24 cellular contexts compared by ENCODE assay signal in the genomic region with DNA sequence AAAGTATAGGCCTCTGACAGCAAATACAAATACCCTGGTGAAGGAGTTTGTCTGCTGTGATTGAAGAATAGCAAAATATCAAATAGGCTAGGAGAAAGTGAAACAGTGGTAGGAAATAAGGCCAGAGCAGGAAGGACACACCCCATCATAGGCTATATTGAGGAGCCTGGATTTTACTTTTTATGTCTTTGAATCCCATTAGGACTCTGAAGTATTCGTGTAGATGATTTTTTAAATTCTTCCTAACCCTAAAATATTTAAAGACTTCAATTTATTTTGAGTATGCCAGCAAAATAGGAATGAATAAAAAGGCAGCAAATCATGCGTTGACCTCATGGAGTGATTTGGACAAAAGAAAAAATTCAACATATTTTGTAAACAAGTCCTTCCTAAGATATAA.
DNase-seq lines count a peak whose midpoint lies in the region; ATAC-seq, FAIRE-seq and TF ChIP-seq lines count a peak whose summit lies in the region.
"Had no signal": no experiment of that assay in that cellular context is flagged by ENCODE, and none has a peak within 500 bp of the region (broad histone marks: within the 10 kb centered on the region; RNA-seq: fewer than 3 reads in every experiment).

No MANE protein-coding gene starts in this region.

- H3K27me3 Mint-ChIP-seq in nephron progenitor cell (ENCODE audit: low read depth, poor library complexity) = no peaks in the 10 kb centered on the region
- H3K27me3 Mint-ChIP-seq: CD4-positive, alpha-beta T cell had no signal

- no peaks in the 10 kb centered on the region; the same call in 1 of the 2 replicates for H3K9me3 ChIP-seq in HepG2 (ENCODE audit: low read length)
- H3K9me3 ChIP-seq: Peyer's patch had no signal

- no peaks in the 10 kb centered on the region for H3K27me3 ChIP-seq in HepG2 (ENCODE audit: control insufficient read depth in 1 of 2, insufficient read depth in 2 of 2, low read length in 2 of 2)
- H3K27me3 ChIP-seq: BLaER1 treated with 17β-estradiol and CSF1 and Interleukin-3, amounts not matched to agents 10 nM and 100 nM; Peyer's patch had no signal

- no peak overlapping the region for H3K9ac ChIP-seq in HepG2 (ENCODE audit: insufficient read depth, low read depth, low read length)
- H3K9ac ChIP-seq: BLaER1 treated with 17β-estradiol and CSF1 and Interleukin-3, amounts not matched to agents 10 nM and 100 nM had no signal

- TF ChIP-seq EP300 in HepG2 (IDR thresholded peaks at IDR 0.05; ENCODE audit: low read depth in 2 of 2, low read length in 2 of 2) = no peak
- no peak for TF ChIP-seq EP300 in HepG2 (CRISPR knock-in tag; IDR thresholded peaks at IDR 0.05; ENCODE audit: borderline replicate concordance)

- no peak for TF ChIP-seq RAD21 in HepG2 (CRISPR knock-in tag; IDR thresholded peaks at IDR 0.05)

- no peak for FAIRE-seq in HepG2 (lab: Jason Lieb, UNC)
- FAIRE-seq: D721Med, G401.6, GM12892, H54 had no signal

- no peaks in the 10 kb centered on the region for H3K36me3 Mint-ChIP-seq in nephron progenitor cell (ENCODE audit: low read depth)

- no peak overlapping the region for H3K4me3 ChIP-seq in HepG2 (replicated peaks in 1 of 3; ENCODE audit: insufficient read depth in 1 of 3, low read depth in 2 of 3, low read length in 3 of 3)
- H3K4me3 ChIP-seq: BLaER1 treated with 17β-estradiol and CSF1 and Interleukin-3, amounts not matched to agents 10 nM and 100 nM; Peyer's patch had no signal

- intact Hi-C loops in HepG2 (cut with micrococcal nuclease; ENCODE audit: unreplicated experiment) = no loop called here

- no TSS peak for BruUV-seq in HepG2 (replicated peaks; lab: Mats Ljungman, UMichigan)

- H3K4me3 Mint-ChIP-seq in nephron progenitor cell = no peak overlapping the region
- H3K4me3 Mint-ChIP-seq: CD4-positive, alpha-beta T cell had no signal

- DNase-seq in AG08395 (ENCODE audit: low spot score) (peak; percentile 18), GM04503 (ENCODE audit: low read depth) (peak; percentile 53), astrocyte of the hippocampus (ENCODE audit: low read depth, low spot score) (peak; percentile 43), nephron progenitor cell (no peak), HepG2 (ENCODE audit: low spot score) (no peak), NCI-H1694 treated with DMSO at 0.1 percent for 48 hours (lab: John Stamatoyannopoulos, UW) (no peak), activated gamma-delta T cell treated with Interleukin-2 at 50 U/mL for 16 hours (no peak), HuH-7 (ENCODE audit: low spot score) (no peak)
- DNase-seq: CD4-positive, alpha-beta T cell; KBM-7; MV-4-11; NCI-H1105; NCI-H146; NCI-H2029 treated with DMSO at 0.1 percent for 48 hours; NCI-H446 treated with DMSO at 0.1 percent for 48 hours; OCI-M1; Peyer's patch; SHP77 treated with DMSO at 0.1 percent for 48 hours had no signal

- no peaks in the 10 kb centered on the region for H3K9me3 Mint-ChIP-seq in nephron progenitor cell
- H3K9me3 Mint-ChIP-seq: CD4-positive, alpha-beta T cell had no signal

- 1% methylated on average over 2 of the region's 2 CpGs for WGBS in HepG2 (ENCODE audit: low lambda C conversion rate)

- H3K4me2 ChIP-seq in HepG2 (ENCODE audit: low read depth, low read length) = no peak overlapping the region
- H3K4me2 ChIP-seq: BLaER1 treated with 17β-estradiol and CSF1 and Interleukin-3, amounts not matched to agents 10 nM and 100 nM had no signal

- H2AFZ ChIP-seq in HepG2 (ENCODE audit: low read length) = no peak overlapping the region

- H3K4me1 Mint-ChIP-seq in nephron progenitor cell = no peaks in the 10 kb centered on the region

- POLR2A ChIA-PET in HepG2 (lab: Yijun Ruan, JAX) = no interaction called here

- in situ Hi-C loops in HepG2 (cut with HindIII; ENCODE audit: extremely low pct_ligation_motif_present, low pct_unique_long_range_greater_than_20kb) = no loop called here

- ATAC-seq in HepG2 = no peak

- H3K27ac ChIP-seq in HepG2 (ENCODE audit: extremely low read length, insufficient read depth, low read length) = no peak overlapping the region
- H3K27ac ChIP-seq: 22Rv1; BLaER1 treated with 17β-estradiol and CSF1 and Interleukin-3, amounts not matched to agents 10 nM and 100 nM; Peyer's patch had no signal

- no peak for TF ChIP-seq POLR2A in HepG2 (IDR thresholded peaks at IDR 0.05; ENCODE audit: insufficient read depth in 1 of 2, low read depth in 2 of 2, low read length in 2 of 2)

- no peaks in the 10 kb centered on the region for H3K36me3 ChIP-seq in HepG2 (replicated peaks in 1 of 2; ENCODE audit: control insufficient read depth in 1 of 2, insufficient read depth in 2 of 2, low read length in 2 of 2)
- H3K36me3 ChIP-seq: BLaER1 treated with 17β-estradiol and CSF1 and Interleukin-3, amounts not matched to agents 10 nM and 100 nM; Peyer's patch had no signal

- CTCF ChIA-PET in HepG2 (lab: Yijun Ruan, JAX; ENCODE audit: low intra/inter-chr PET ratio, low total read pairs) = no interaction called here

- H4K20me1 ChIP-seq in HepG2 (ENCODE audit: insufficient read depth, low read length) = no peaks in the 10 kb centered on the region
- H4K20me1 ChIP-seq: BLaER1 treated with 17β-estradiol and CSF1 and Interleukin-3, amounts not matched to agents 10 nM and 100 nM had no signal

- no peak for TF ChIP-seq CTCF in nephron progenitor cell (IDR thresholded peaks at IDR 0.05)
- no peak for TF ChIP-seq CTCF in HepG2 (CRISPR knock-in tag; IDR thresholded peaks at IDR 0.05)

- H3K27ac Mint-ChIP-seq in nephron progenitor cell = peak overlapping the region; percentile 73
- H3K27ac Mint-ChIP-seq: CD4-positive, alpha-beta T cell had no signal

- H3K4me1 ChIP-seq in HepG2 (ENCODE audit: insufficient read depth, low read length) = no peaks in the 10 kb centered on the region
- H3K4me1 ChIP-seq: BLaER1 treated with 17β-estradiol and CSF1 and Interleukin-3, amounts not matched to agents 10 nM and 100 nM; Peyer's patch had no signal

- H3K79me2 ChIP-seq in HepG2 (ENCODE audit: insufficient read depth, low read length) = no peaks in the 10 kb centered on the region

TF ChIP-seq in HepG2, 621 proteins besides CTCF, POLR2A, EP300 and RAD21:
- no peak for TF ChIP-seq HOXA3 (CRISPR knock-in tag; IDR thresholded peaks at IDR 0.05)
- no peak for TF ChIP-seq RXRB (CRISPR knock-in tag; IDR thresholded peaks at IDR 0.05; ENCODE audit: borderline replicate concordance)
- no peak for TF ChIP-seq EZH2 (conservative IDR thresholded peaks at IDR 0.05; ENCODE audit: low read depth, low read length)
- no peak for TF ChIP-seq ZNF772 (CRISPR knock-in tag; IDR thresholded peaks at IDR 0.05)
- no peak for TF ChIP-seq ZNF724P (CRISPR knock-in tag; IDR thresholded peaks at IDR 0.05; ENCODE audit: borderline replicate concordance)
- no peak for TF ChIP-seq ZNF205 (CRISPR knock-in tag; IDR thresholded peaks at IDR 0.05)
- no peak for TF ChIP-seq ZSCAN29 (CRISPR knock-in tag; conservative IDR thresholded peaks at IDR 0.05)
- no peak for TF ChIP-seq NFKB2 (CRISPR knock-in tag; IDR thresholded peaks at IDR 0.05; ENCODE audit: borderline replicate concordance)
- TF ChIP-seq ZNF672 (CRISPR knock-in tag; IDR thresholded peaks at IDR 0.05) = no peak
- no peak for TF ChIP-seq ZGPAT (CRISPR knock-in tag; IDR thresholded peaks at IDR 0.05)
- no peak for TF ChIP-seq KDM2A (CRISPR knock-in tag; IDR thresholded peaks at IDR 0.05; ENCODE audit: borderline replicate concordance, low read depth)
- TF ChIP-seq ZNF275 (CRISPR knock-in tag; IDR thresholded peaks at IDR 0.05; ENCODE audit: borderline replicate concordance) = no peak
- no peak for TF ChIP-seq NKX3-1 (CRISPR knock-in tag; IDR thresholded peaks at IDR 0.05)
- TF ChIP-seq CHCHD3 (CRISPR knock-in tag; IDR thresholded peaks at IDR 0.05) = no peak
- no peak for TF ChIP-seq ZSCAN31 (CRISPR knock-in tag; IDR thresholded peaks at IDR 0.05; ENCODE audit: low read depth)
- no peak for TF ChIP-seq SUZ12 (IDR thresholded peaks at IDR 0.05; ENCODE audit: low read depth, low read length)

Comparison
In these comparisons a context has a peak if more than half of its experiments do, and no peak if none do; other contexts are left out.
1. DNase-seq: peak in AG08395 (single experiment), GM04503 (single experiment) and astrocyte of the hippocampus (single experiment); none in nephron progenitor cell (single experiment), HepG2 (single experiment), NCI-H1694 treated with DMSO at 0.1 percent for 48 hours (single experiment), activated gamma-delta T cell treated with Interleukin-2 at 50 U/mL for 16 hours (single experiment) and HuH-7 (single experiment).